ENCODE assay signal across 8 cellular contexts in genomic region chr9:38362912-38363588, GRCh38. TPM values are rescaled to one million over a fixed set of nuclear protein-coding genes. Genes with fewer than 3 reads are reported as not detected.
DNase-seq lines count a peak whose midpoint lies in the region; ATAC-seq, FAIRE-seq and TF ChIP-seq lines count a peak whose summit lies in the region.

No MANE protein-coding gene starts in this region.

- ATAC-seq in GM19397 (IDR thresholded peaks at IDR 0.05; ENCODE audit: unreplicated experiment) (peak; percentile 59), GM19324 (IDR thresholded peaks at IDR 0.05; ENCODE audit: low FRiP score, unreplicated experiment) (no peak)

- peak; percentile 29 for FAIRE-seq in kidney (lab: Jason Lieb, UNC)

- WGBS in mammary epithelial cell (ENCODE audit: low coverage, missing lambda C conversion rate) = 44% methylated on average over 19 of the region's 20 CpGs

- no peaks in the 10 kb centered on the region for H3K79me2 ChIP-seq in mammary epithelial cell (ENCODE audit: insufficient read depth, low read length)

- in situ Hi-C loops in Caki2 (cut with HindIII; ENCODE audit: low pct_unique_long_range_greater_than_20kb, low sequenced_read_pairs) = no loop called here
- in situ Hi-C loops in mammary epithelial cell (cut with MboI; ENCODE audit: low sequenced_read_pairs in 2 of 2) = loop anchor here in 1 of 2 donors (10.0 to 25.0 kb wide), 3 partner anchors 458 to 851 kb away; partner anchors contain the start of gene SLC25A51

- peak overlapping the region; percentile 12 for H2AFZ ChIP-seq in mammary epithelial cell (ENCODE audit: low read depth, low read length)

- CTCF ChIA-PET in mammary epithelial cell (lab: Charles Lee; ENCODE audit: low non-redundant PET) = no interaction called here

- peak; percentile 60 for DNase-seq in Caki2 (ENCODE audit: low read depth)
- peak; percentile 29 for DNase-seq in LoVo (ENCODE audit: low spot score)
- DNase-seq in RKO (ENCODE audit: low spot score) = peak; percentile 70
- DNase-seq in mammary epithelial cell = peak; percentile 61
- no peak for DNase-seq in kidney

- TF ChIP-seq CTCF in mammary epithelial cell (conservative IDR thresholded peaks at IDR 0.05 in 1 of 2, IDR thresholded peaks at IDR 0.05 in 1 of 2; ENCODE audit: extremely low read depth in 1 of 2, insufficient read depth in 1 of 2, low read depth in 1 of 2, low read length in 2 of 2) (peak; percentile 60 to 71), kidney (IDR thresholded peaks at IDR 0.05; ENCODE audit: borderline replicate concordance, extremely low read depth, insufficient read depth) (peak; percentile 72)

- H3K4me2 ChIP-seq in mammary epithelial cell (ENCODE audit: insufficient read depth, low read depth, low read length) = no peak overlapping the region

- intact Hi-C loops in mammary epithelial cell (cut with micrococcal nuclease) (loop anchor here (1.0 to 10.0 kb wide), 6 partner anchors 275 to 878 kb away; partner anchors contain the start of gene POLR1E), kidney (cut with DNase I) (loop anchor here (10.0 kb wide), 1 partner anchor 448 kb away; no protein-coding TSS in a partner anchor)

- dilution Hi-C loops in mammary epithelial cell (cut with HindIII; ENCODE audit: low sequenced_read_pairs) = no loop called here

- H3K27me3 ChIP-seq in mammary epithelial cell (ENCODE audit: insufficient read depth, low read length) (no peaks in the 10 kb centered on the region), stomach smooth muscle (ENCODE audit: control insufficient read depth in 1 of 2, insufficient read depth in 2 of 2, low read length in 2 of 2) (no peaks in the 10 kb centered on the region)

- H3K9me3 ChIP-seq in mammary epithelial cell (replicated peaks; ENCODE audit: insufficient read depth, low read length) = no peaks in the 10 kb centered on the region
- no peaks in the 10 kb centered on the region for H3K9me3 ChIP-seq in kidney (ENCODE audit: control insufficient read depth in 1 of 2, low read length in 2 of 2)
- H3K9me3 ChIP-seq in stomach smooth muscle (ENCODE audit: control insufficient read depth in 2 of 2, low read length in 2 of 2) = no peaks in the 10 kb centered on the region

- H3K4me1 ChIP-seq in mammary epithelial cell (ENCODE audit: insufficient read depth, low read length) (peaks cover 3% of the 10 kb centered on the region), kidney (ENCODE audit: control insufficient read depth in 1 of 2, insufficient read depth in 1 of 2, low read depth in 1 of 2, low read length in 2 of 2) (peaks cover 10 to 13% of the 10 kb centered on the region in 2 donors), stomach smooth muscle (ENCODE audit: control insufficient read depth, insufficient read depth, low read length) (peaks cover 11% of the 10 kb centered on the region)

- H3K27ac ChIP-seq in mammary epithelial cell (ENCODE audit: insufficient read depth, low read depth, low read length) = no peak overlapping the region
- no peak overlapping the region for H3K27ac ChIP-seq in kidney (ENCODE audit: low read depth in 2 of 2, low read length in 2 of 2)
- H3K27ac ChIP-seq in stomach smooth muscle (ENCODE audit: low read length) = no peak overlapping the region

- H3K4me3 ChIP-seq in mammary epithelial cell (replicated peaks in 1 of 3; ENCODE audit: insufficient read depth in 1 of 3, low read depth in 2 of 3, low read length in 3 of 3) (no peak overlapping the region), kidney (ENCODE audit: low read length in 2 of 2) (no peak overlapping the region), stomach smooth muscle (ENCODE audit: low read length in 2 of 2) (peak overlapping the region; percentile 6 to 63)

- BruUV-seq in mammary epithelial cell (replicated peaks; lab: Mats Ljungman, UMichigan) = no TSS peak

- no peaks in the 10 kb centered on the region for H4K20me1 ChIP-seq in mammary epithelial cell (ENCODE audit: insufficient read depth, low read length)

- H3K36me3 ChIP-seq in mammary epithelial cell (ENCODE audit: insufficient read depth, low read length) (no peaks in the 10 kb centered on the region), kidney (ENCODE audit: control insufficient read depth in 1 of 2, insufficient read depth in 2 of 2, low read length in 2 of 2) (no peaks in the 10 kb centered on the region), stomach smooth muscle (ENCODE audit: control insufficient read depth in 2 of 2, insufficient read depth in 2 of 2, low read length in 2 of 2) (no peaks in the 10 kb centered on the region)

- H3K9ac ChIP-seq in mammary epithelial cell (ENCODE audit: insufficient read depth, low read length) (no peak overlapping the region), kidney (ENCODE audit: low read length in 2 of 2) (no peak overlapping the region), stomach smooth muscle (ENCODE audit: low read length in 2 of 2) (peak overlapping the region; percentile 19 to 55)

RNA-seq across cellular contexts. Expression of gene ALDH1B1, which starts 29.5 kb away (rescaled TPM):
- 21.8 and 26.7 TPM in 2 replicates for total RNA-seq in Caki2 (2014; rRNA removed; shearing (Covaris generic); ENCODE audit: low replicate concordance)
- total RNA-seq in mammary epithelial cell (10 to 100 TPM; 30.0 to 69.8 TPM), kidney (37.7 TPM)
- polyA plus RNA-seq in mammary epithelial cell (35.3 TPM), kidney (ENCODE audit: insufficient read depth, low read depth, low replicate concordance) (74.7 TPM)
- polyA minus RNA-seq in mammary epithelial cell = 37.9 TPM

Comparison
In these comparisons a context has a peak if more than half of its experiments do, and no peak if none do; other contexts are left out.
1. H3K4me3 ChIP-seq: peak in stomach smooth muscle (2 of 2); none in mammary epithelial cell (0 of 3) and kidney (0 of 2).
2. H3K9ac ChIP-seq: peak in stomach smooth muscle (2 of 2); none in mammary epithelial cell (single experiment) and kidney (0 of 2).